In the genomic region with DNA sequence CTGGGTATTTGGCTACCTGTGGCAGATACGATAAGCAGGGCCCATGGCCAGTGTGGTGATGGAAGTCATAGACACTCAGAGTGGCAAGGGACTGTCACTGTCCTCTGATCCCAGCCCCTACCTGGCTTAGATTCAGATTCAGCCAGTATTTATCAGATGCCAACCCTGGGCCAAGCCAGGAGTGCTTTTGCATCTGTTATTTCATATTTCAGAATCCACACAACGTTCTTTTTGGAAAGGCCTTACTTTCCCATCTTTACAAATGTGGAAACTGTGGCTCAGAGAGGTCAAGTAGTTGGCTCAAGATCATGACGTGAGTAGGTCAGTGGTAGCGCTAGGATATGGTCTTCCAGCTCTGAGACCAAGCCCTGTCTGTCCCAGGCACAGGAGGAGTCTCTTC, we compare ENCODE assay signal across 18 cellular contexts.
DNase-seq lines count a peak whose midpoint lies in the region; ATAC-seq, FAIRE-seq and TF ChIP-seq lines count a peak whose summit lies in the region.
"Had no signal": no experiment of that assay in that cellular context is flagged by ENCODE, and none has a peak within 500 bp of the region (broad histone marks: within the 10 kb centered on the region; RNA-seq: fewer than 3 reads in every experiment).

No MANE protein-coding gene starts in this region.

- no peak for TF ChIP-seq POLR2A in HepG2 (IDR thresholded peaks at IDR 0.05; ENCODE audit: insufficient read depth in 1 of 2, low read depth in 2 of 2, low read length in 2 of 2)
- TF ChIP-seq POLR2A in gastrocnemius medialis (IDR thresholded peaks at IDR 0.05): no peak
- TF ChIP-seq POLR2A in vagina (IDR thresholded peaks at IDR 0.05): no peak

- H3K27me3 ChIP-seq in liver (ENCODE audit: control insufficient read depth in 4 of 4, insufficient read depth in 4 of 4, low read length in 3 of 4) (no peaks in the 10 kb centered on the region), HepG2 (ENCODE audit: control insufficient read depth in 1 of 2, insufficient read depth in 2 of 2, low read length in 2 of 2) (peaks cover 0 to 4% of the 10 kb centered on the region in 2 experiments; a peak in 3 of 5 replicates), right cardiac atrium (ENCODE audit: control insufficient read depth, insufficient read depth) (no peaks in the 10 kb centered on the region), gastrocnemius medialis (no peaks in the 10 kb centered on the region), vagina (no peaks in the 10 kb centered on the region)
- H3K27me3 ChIP-seq: foreskin keratinocyte had no signal

- intact Hi-C loops in HepG2 (cut with micrococcal nuclease; ENCODE audit: unreplicated experiment) (no loop called here), right cardiac atrium (cut with DNase I) (loop anchor here in 2 of 4 donors (5.0 to 10.0 kb wide), 3 partner anchors 33 to 63 kb away; no protein-coding TSS in a partner anchor), gastrocnemius medialis (cut with DNase I; ENCODE audit: low total_unique reads) (no loop called here), vagina (cut with DNase I) (loop anchor here (2.0 to 10.0 kb wide), 3 partner anchors 34 to 877 kb away; no protein-coding TSS in a partner anchor)

- in situ Hi-C loops in HepG2 (cut with HindIII; ENCODE audit: extremely low pct_ligation_motif_present, low pct_unique_long_range_greater_than_20kb) (no loop called here), gastrocnemius medialis (cut with MboI; ENCODE audit: low sequenced_read_pairs in 4 of 4) (loop anchor here in 2 of 4 donors (10.0 kb wide), 1 partner anchor 60 kb away; no protein-coding TSS in a partner anchor)

- H3K36me3 ChIP-seq in liver (ENCODE audit: control insufficient read depth in 4 of 4, insufficient read depth in 3 of 4, low read depth in 1 of 4, low read length in 3 of 4): no peaks in the 10 kb centered on the region
- H3K36me3 ChIP-seq in HepG2 (replicated peaks in 1 of 2; ENCODE audit: control insufficient read depth in 1 of 2, insufficient read depth in 2 of 2, low read length in 2 of 2): no peaks in the 10 kb centered on the region
- H3K36me3 ChIP-seq in gastrocnemius medialis: no peaks in the 10 kb centered on the region
- H3K36me3 ChIP-seq in vagina: no peaks in the 10 kb centered on the region

- TF ChIP-seq EP300 in HepG2 (IDR thresholded peaks at IDR 0.05; ENCODE audit: low read depth in 2 of 2, low read length in 2 of 2) (no peak), HepG2 (CRISPR knock-in tag; IDR thresholded peaks at IDR 0.05; ENCODE audit: borderline replicate concordance) (no peak)

- H3K9me3 ChIP-seq in liver (ENCODE audit: control insufficient read depth in 4 of 4, low read length in 3 of 4) (no peaks in the 10 kb centered on the region), HepG2 (ENCODE audit: low read length) (no peaks in the 10 kb centered on the region), right cardiac atrium (ENCODE audit: control insufficient read depth, low read length) (no peaks in the 10 kb centered on the region), gastrocnemius medialis (no peaks in the 10 kb centered on the region), vagina (no peaks in the 10 kb centered on the region)

- ATAC-seq in HepG2 (no peak), right cardiac atrium (no peak), gastrocnemius medialis (no peak)
- ATAC-seq: activated CD4-positive, CD25-positive, alpha-beta regulatory T cell treated with anti-CD3 and anti-CD28 coated beads, Interleukin-2, amount 50 U/mL, for 24 hours; foreskin keratinocyte; GM23338; T-cell had no signal

- H3K9me3 Mint-ChIP-seq in activated CD4-positive, alpha-beta T cell treated with anti-CD3 and anti-CD28 coated beads, Interleukin-2, amount 10 ng/mL, durations not matched to agents 7 days and 5 days: no peaks in the 10 kb centered on the region
- H3K9me3 Mint-ChIP-seq: dendritic cell treated with granulocyte-macrophage colony-stimulating factor and Interleukin-4, amounts not matched to agents 40 ng/mL and 50 ng/mL, for 4 days; GM23338; immature natural killer cell; stimulated activated naive CD8-positive, alpha-beta T cell treated with anti-CD3 and anti-CD28 coated beads, Interleukin-15, Interleukin-2, amounts not matched to agents 100 ng/mL and 50 ng/mL, for 24 hours had no signal

- H3K9ac ChIP-seq in liver (ENCODE audit: low read depth in 1 of 2, low read length in 2 of 2): no peak overlapping the region
- H3K9ac ChIP-seq in HepG2 (ENCODE audit: insufficient read depth, low read depth, low read length): no peak overlapping the region

- H3K4me3 ChIP-seq in liver (ENCODE audit: low read depth in 1 of 3, low read length in 3 of 3) (no peak overlapping the region), HepG2 (replicated peaks in 1 of 3; ENCODE audit: insufficient read depth in 1 of 3, low read depth in 2 of 3, low read length in 3 of 3) (no peak overlapping the region), right cardiac atrium (ENCODE audit: low read length) (no peak overlapping the region), gastrocnemius medialis (no peak overlapping the region), vagina (no peak overlapping the region)
- H3K4me3 ChIP-seq: GM23338, PC-9 had no signal

- no peaks in the 10 kb centered on the region for H4K20me1 ChIP-seq in HepG2 (ENCODE audit: insufficient read depth, low read length)

- no TSS peak for BruUV-seq in HepG2 (replicated peaks; lab: Mats Ljungman, UMichigan)

- H3K4me2 ChIP-seq in HepG2 (ENCODE audit: low read depth, low read length): no peak overlapping the region
- H3K4me2 ChIP-seq: GM23338, PC-9 had no signal

- no peak for DNase-seq in HepG2 (ENCODE audit: low spot score)
- DNase-seq in right cardiac atrium: peak in 1 of 3 donors; percentile 44
- no peak for DNase-seq in gastrocnemius medialis
- DNase-seq in vagina (ENCODE audit: extremely low spot score in 2 of 2): peak in 1 of 2 donors; percentile 0
- no peak for DNase-seq in activated CD4-positive, alpha-beta T cell treated with anti-CD3 and anti-CD28 coated beads, Interleukin-2, amount 10 ng/mL, durations not matched to agents 7 days and 5 days
- DNase-seq in SW 1271 (lab: John Stamatoyannopoulos, UW): no peak
- DNase-seq in stimulated activated CD4-positive, alpha-beta T cell treated with anti-CD3 and anti-CD28 coated beads, Interleukin-4, amount 100 ng/mL, for 24 hours: no peak
- DNase-seq: activated T-cell treated with anti-CD3 and anti-CD28 coated beads for 4 hours, foreskin keratinocyte, immature natural killer cell, NCI-H510A treated with DMSO at 0.1 percent for 48 hours, PC-9, T-cell had no signal

- no peaks in the 10 kb centered on the region for H3K79me2 ChIP-seq in HepG2 (ENCODE audit: insufficient read depth, low read length)

- POLR2A ChIA-PET in HepG2 (lab: Yijun Ruan, JAX): no interaction called here
- POLR2A ChIA-PET in activated CD4-positive, alpha-beta T cell treated with anti-CD3 and anti-CD28 coated beads, Interleukin-2, amount 10 ng/mL, durations not matched to agents 7 days and 5 days (lab: Charles Lee): no interaction called here

- no peaks in the 10 kb centered on the region for H3K36me3 Mint-ChIP-seq in activated CD4-positive, alpha-beta T cell treated with anti-CD3 and anti-CD28 coated beads, Interleukin-2, amount 10 ng/mL, durations not matched to agents 7 days and 5 days (ENCODE audit: low read depth)
- H3K36me3 Mint-ChIP-seq: immature natural killer cell, T-cell had no signal

- 86% methylated on average over 4 of the region's 4 CpGs for WGBS in liver
- 25% methylated on average over 4 of the region's 4 CpGs for WGBS in HepG2 (ENCODE audit: low lambda C conversion rate)
- 39% methylated on average over 4 of the region's 4 CpGs for WGBS in right cardiac atrium

- no peak for FAIRE-seq in HepG2 (lab: Jason Lieb, UNC)

- no peak overlapping the region for H3K27ac Mint-ChIP-seq in activated CD4-positive, alpha-beta T cell treated with anti-CD3 and anti-CD28 coated beads, Interleukin-2, amount 10 ng/mL, durations not matched to agents 7 days and 5 days
- H3K27ac Mint-ChIP-seq: dendritic cell treated with granulocyte-macrophage colony-stimulating factor and Interleukin-4, amounts not matched to agents 40 ng/mL and 50 ng/mL, for 4 days; GM23338; immature natural killer cell; stimulated activated naive CD8-positive, alpha-beta T cell treated with anti-CD3 and anti-CD28 coated beads, Interleukin-15, Interleukin-2, amounts not matched to agents 100 ng/mL and 50 ng/mL, for 24 hours; T-cell had no signal

- TF ChIP-seq RAD21 in liver (IDR thresholded peaks at IDR 0.05) (no peak), HepG2 (CRISPR knock-in tag; IDR thresholded peaks at IDR 0.05) (no peak)

- no peak overlapping the region for H3K4me3 Mint-ChIP-seq in activated CD4-positive, alpha-beta T cell treated with anti-CD3 and anti-CD28 coated beads, Interleukin-2, amount 10 ng/mL, durations not matched to agents 7 days and 5 days
- H3K4me3 Mint-ChIP-seq: dendritic cell treated with granulocyte-macrophage colony-stimulating factor and Interleukin-4, amounts not matched to agents 40 ng/mL and 50 ng/mL, for 4 days; GM23338; immature natural killer cell; stimulated activated naive CD8-positive, alpha-beta T cell treated with anti-CD3 and anti-CD28 coated beads, Interleukin-15, Interleukin-2, amounts not matched to agents 100 ng/mL and 50 ng/mL, for 24 hours; T-cell had no signal

- peak overlapping the region; percentile 17 to 56 for H3K27ac ChIP-seq in liver (ENCODE audit: low read depth in 1 of 2, low read length in 2 of 2)
- H3K27ac ChIP-seq in HepG2 (ENCODE audit: extremely low read length, insufficient read depth, low read length): no peak overlapping the region
- peak overlapping the region; percentile 100 for H3K27ac ChIP-seq in right cardiac atrium (ENCODE audit: low read length)
- peak overlapping the region; percentile 65 to 80 (median 70) for H3K27ac ChIP-seq in gastrocnemius medialis
- H3K27ac ChIP-seq in vagina: peak overlapping the region; percentile 72
- H3K27ac ChIP-seq: foreskin keratinocyte, PC-9 had no signal

- CTCF ChIA-PET in HepG2 (lab: Yijun Ruan, JAX; ENCODE audit: low intra/inter-chr PET ratio, low total read pairs): no interaction called here
- CTCF ChIA-PET in activated CD4-positive, alpha-beta T cell treated with anti-CD3 and anti-CD28 coated beads, Interleukin-2, amount 10 ng/mL, durations not matched to agents 7 days and 5 days (lab: Charles Lee): no interaction called here

- H3K4me1 ChIP-seq in liver (ENCODE audit: control insufficient read depth in 4 of 4, insufficient read depth in 4 of 4, low read length in 3 of 4) (no peaks in the 10 kb centered on the region), HepG2 (ENCODE audit: insufficient read depth, low read length) (peaks cover 10% of the 10 kb centered on the region), right cardiac atrium (ENCODE audit: control insufficient read depth, insufficient read depth, low read length) (peaks cover 53% of the 10 kb centered on the region), gastrocnemius medialis (peaks cover 37 to 55% of the 10 kb centered on the region in 2 donors), vagina (peaks cover 67% of the 10 kb centered on the region)

- peaks cover 12% of the 10 kb centered on the region for H3K27me3 Mint-ChIP-seq in activated CD4-positive, alpha-beta T cell treated with anti-CD3 and anti-CD28 coated beads, Interleukin-2, amount 10 ng/mL, durations not matched to agents 7 days and 5 days

- no peaks in the 10 kb centered on the region for H3K4me1 Mint-ChIP-seq in activated CD4-positive, alpha-beta T cell treated with anti-CD3 and anti-CD28 coated beads, Interleukin-2, amount 10 ng/mL, durations not matched to agents 7 days and 5 days
- H3K4me1 Mint-ChIP-seq: immature natural killer cell, T-cell had no signal

- TF ChIP-seq CTCF in liver (IDR thresholded peaks at IDR 0.05; ENCODE audit: low read depth, low read length, missing input control) (no peak), HepG2 (CRISPR knock-in tag; IDR thresholded peaks at IDR 0.05) (no peak), gastrocnemius medialis (IDR thresholded peaks at IDR 0.05 in 4 of 5, conservative IDR thresholded peaks at IDR 0.05 in 1 of 5) (no peak), vagina (IDR thresholded peaks at IDR 0.05) (no peak)

- H2AFZ ChIP-seq in HepG2 (ENCODE audit: low read length): no peak overlapping the region
- H2AFZ ChIP-seq: GM23338, PC-9 had no signal
